In genomic region chr9:36765468-36766341, GRCh38 we compare ENCODE assay signal across 8 cellular contexts.
DNase-seq lines count a peak whose midpoint lies in the region; ATAC-seq and TF ChIP-seq lines count a peak whose summit lies in the region.

No MANE protein-coding gene starts in this region.

- H3K27me3 ChIP-seq in BLaER1 treated with 17β-estradiol and CSF1 and Interleukin-3, amounts not matched to agents 10 nM and 100 nM, result no peaks in the 10 kb centered on the region
- H3K27me3 ChIP-seq in fibroblast of lung (ENCODE audit: control insufficient read depth, insufficient read depth, low read length), result no peaks in the 10 kb centered on the region

- peak overlapping the region; percentile 35 to 69 (median 58) for H3K4me3 ChIP-seq in BLaER1 treated with 17β-estradiol and CSF1 and Interleukin-3, amounts not matched to agents 10 nM and 100 nM
- H3K4me3 ChIP-seq in fibroblast of lung (replicated peaks in 1 of 4; ENCODE audit: control extremely low read depth in 1 of 4, insufficient read depth in 1 of 4, low read depth in 3 of 4, low read length in 4 of 4), result peak overlapping the region in 1 of 4 experiments; percentile 41

- peak overlapping the region; percentile 67 to 91 (median 78) for H3K4me2 ChIP-seq in BLaER1 treated with 17β-estradiol and CSF1 and Interleukin-3, amounts not matched to agents 10 nM and 100 nM
- no peak overlapping the region for H3K4me2 ChIP-seq in fibroblast of lung (ENCODE audit: extremely low read depth, insufficient read depth, low read length)

- peaks cover 57% of the 10 kb centered on the region for H3K27me3 Mint-ChIP-seq in neural crest cell (ENCODE audit: low read depth)
- peaks cover 8% of the 10 kb centered on the region for H3K27me3 Mint-ChIP-seq in stimulated activated naive CD8-positive, alpha-beta T cell treated with anti-CD3 and anti-CD28 coated beads, Interleukin-15, Interleukin-2, amounts not matched to agents 100 ng/mL and 50 ng/mL, for 24 hours

- H3K79me2 ChIP-seq in fibroblast of lung (ENCODE audit: control insufficient read depth, insufficient read depth, low read length), result no peaks in the 10 kb centered on the region

- peak; percentile 99 for ATAC-seq in GM19372 (IDR thresholded peaks at IDR 0.05; ENCODE audit: low read depth, unreplicated experiment)
- ATAC-seq in HG03520 (IDR thresholded peaks at IDR 0.05; ENCODE audit: unreplicated experiment), result peak; percentile 98

- peak overlapping the region in 10 of 11 experiments; percentile 28 to 73 (median 56); a peak in 19 of 22 replicates for H3K27ac ChIP-seq in BLaER1 treated with 17β-estradiol and CSF1 and Interleukin-3, amounts not matched to agents 10 nM and 100 nM
- no peak overlapping the region for H3K27ac ChIP-seq in fibroblast of lung (ENCODE audit: insufficient read depth, low read length)

- H2AFZ ChIP-seq in fibroblast of lung (ENCODE audit: low read length), result no peak overlapping the region

- no peak overlapping the region for H3K27ac Mint-ChIP-seq in neural crest cell (ENCODE audit: unreplicated experiment)
- H3K27ac Mint-ChIP-seq in stimulated activated naive CD8-positive, alpha-beta T cell treated with anti-CD3 and anti-CD28 coated beads, Interleukin-15, Interleukin-2, amounts not matched to agents 100 ng/mL and 50 ng/mL, for 24 hours, result no peak overlapping the region

- no peaks in the 10 kb centered on the region for H3K36me3 Mint-ChIP-seq in neural crest cell (ENCODE audit: low read depth)
- no peaks in the 10 kb centered on the region for H3K36me3 Mint-ChIP-seq in stimulated activated naive CD8-positive, alpha-beta T cell treated with anti-CD3 and anti-CD28 coated beads, Interleukin-15, Interleukin-2, amounts not matched to agents 100 ng/mL and 50 ng/mL, for 24 hours (ENCODE audit: low read depth)

- no peak overlapping the region for H3K4me3 Mint-ChIP-seq in neural crest cell
- peak overlapping the region; percentile 59 for H3K4me3 Mint-ChIP-seq in stimulated activated naive CD8-positive, alpha-beta T cell treated with anti-CD3 and anti-CD28 coated beads, Interleukin-15, Interleukin-2, amounts not matched to agents 100 ng/mL and 50 ng/mL, for 24 hours

- H3K4me1 Mint-ChIP-seq in neural crest cell, result peaks cover 4% of the 10 kb centered on the region
- H3K4me1 Mint-ChIP-seq in stimulated activated naive CD8-positive, alpha-beta T cell treated with anti-CD3 and anti-CD28 coated beads, Interleukin-15, Interleukin-2, amounts not matched to agents 100 ng/mL and 50 ng/mL, for 24 hours (ENCODE audit: low read depth), result no peaks in the 10 kb centered on the region

- TF ChIP-seq CTCF in fibroblast of lung (conservative IDR thresholded peaks at IDR 0.05 in 1 of 2, IDR thresholded peaks at IDR 0.05 in 1 of 2; ENCODE audit: low read depth in 1 of 2, low read length in 2 of 2) (no peak), neural crest cell (conservative IDR thresholded peaks at IDR 0.05) (no peak)

- DNase-seq in NCI-H82 treated with DMSO at 0.1 percent for 48 hours (lab: John Stamatoyannopoulos, UW; ENCODE audit: unreplicated experiment) (peak; percentile 51), fibroblast of lung (ENCODE audit: low read depth in 2 of 2) (peak; percentile 22 to 53), neural crest cell (ENCODE audit: low read depth, low spot score) (peak; percentile 83)
- DNase-seq in activated CD8-positive, alpha-beta memory T cell treated with anti-CD3 and anti-CD28 coated beads, Interleukin-2, amount 50 U/mL, for 24 hours (ENCODE audit: extremely low read depth), result peak; percentile 75

- peaks cover 0 to 29% (median 17%) of the 10 kb centered on the region in 10 experiments; a peak in 16 of 20 replicates for H3K4me1 ChIP-seq in BLaER1 treated with 17β-estradiol and CSF1 and Interleukin-3, amounts not matched to agents 10 nM and 100 nM
- no peaks in the 10 kb centered on the region for H3K4me1 ChIP-seq in fibroblast of lung (ENCODE audit: control insufficient read depth, extremely low read depth, insufficient read depth, low read length)

- no peaks in the 10 kb centered on the region for H3K36me3 ChIP-seq in BLaER1 treated with 17β-estradiol and CSF1 and Interleukin-3, amounts not matched to agents 10 nM and 100 nM
- H3K36me3 ChIP-seq in fibroblast of lung (ENCODE audit: control insufficient read depth, insufficient read depth, low read length), result no peaks in the 10 kb centered on the region

- H3K9me3 Mint-ChIP-seq in neural crest cell, result no peaks in the 10 kb centered on the region
- H3K9me3 Mint-ChIP-seq in stimulated activated naive CD8-positive, alpha-beta T cell treated with anti-CD3 and anti-CD28 coated beads, Interleukin-15, Interleukin-2, amounts not matched to agents 100 ng/mL and 50 ng/mL, for 24 hours, result no peaks in the 10 kb centered on the region

- no peaks in the 10 kb centered on the region for H4K20me1 ChIP-seq in BLaER1 treated with 17β-estradiol and CSF1 and Interleukin-3, amounts not matched to agents 10 nM and 100 nM
- no peaks in the 10 kb centered on the region for H4K20me1 ChIP-seq in fibroblast of lung (ENCODE audit: control insufficient read depth, extremely low read depth, insufficient read depth, low read length)

- H3K9ac ChIP-seq in BLaER1 treated with 17β-estradiol and CSF1 and Interleukin-3, amounts not matched to agents 10 nM and 100 nM, result peak overlapping the region; percentile 10 to 70 (median 62); a peak in 19 of 22 replicates
- no peak overlapping the region for H3K9ac ChIP-seq in fibroblast of lung (ENCODE audit: insufficient read depth, low read length)

- no peaks in the 10 kb centered on the region for H3K9me3 ChIP-seq in BLaER1 treated with 17β-estradiol and CSF1 and Interleukin-3, amounts not matched to agents 10 nM and 100 nM (replicated peaks in 1 of 11)
- no peaks in the 10 kb centered on the region for H3K9me3 ChIP-seq in fibroblast of lung (ENCODE audit: control insufficient read depth, insufficient read depth, low read depth, low read length)
